ENCODE assay signal across 37 cellular contexts in the genomic region with DNA sequence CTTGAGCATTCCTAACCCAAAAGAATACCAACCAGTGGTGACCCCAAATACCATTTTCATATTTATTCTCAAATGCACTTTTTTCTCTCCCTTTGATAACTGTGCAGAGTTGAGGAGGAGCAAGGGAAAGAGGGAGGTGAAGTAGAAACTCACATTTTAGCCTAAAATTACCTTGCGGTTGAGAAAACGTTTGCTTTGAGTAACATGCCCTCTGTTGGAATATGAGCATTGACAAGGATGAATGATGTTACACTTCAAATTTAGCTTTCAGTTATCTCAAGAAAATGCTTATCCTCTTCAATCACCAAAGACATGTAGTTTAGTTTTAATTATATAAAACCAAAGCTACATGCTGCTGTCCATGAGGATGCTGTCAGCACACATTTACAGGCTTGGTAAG. TPM values are rescaled to one million over a fixed set of nuclear protein-coding genes. Genes with fewer than 3 reads are reported as not detected.
"Had no signal": no experiment of that assay in that cellular context is flagged by ENCODE, and none has a peak within 500 bp of the region (broad histone marks: within the 10 kb centered on the region; RNA-seq: fewer than 3 reads in every experiment).

No MANE protein-coding gene starts in this region.

- H3K27ac ChIP-seq: ascending aorta, cardiac muscle cell, VCaP had no signal

- H3K4me3 ChIP-seq: ascending aorta, cardiac muscle cell had no signal

- H3K9me3 Mint-ChIP-seq: activated B cell treated with CpG ODN at 0.5 μM for 24 hours; activated CD4-positive, alpha-beta memory T cell treated with anti-CD3 and anti-CD28 coated beads for 36 hours; activated CD4-positive, alpha-beta T cell treated with anti-CD3 and anti-CD28 coated beads, Interleukin-2, amount 10 ng/mL, durations not matched to agents 24 days and 14 days; activated naive CD4-positive, alpha-beta T cell treated with anti-CD3 and anti-CD28 coated beads, Interleukin-2, amount 10 ng/mL, durations not matched to agents 7 days and 5 days; activated naive CD4-positive, alpha-beta T cell treated with anti-CD3 and anti-CD28 coated beads, Interleukin-2, amount 50 U/mL, for 24 hours; activated naive CD8-positive, alpha-beta T cell treated with anti-CD3 and anti-CD28 coated beads, Interleukin-2, amount 10 ng/mL, durations not matched to agents 7 days and 5 days; activated naive CD8-positive, alpha-beta T cell treated with anti-CD3 and anti-CD28 coated beads, Interleukin-2, amount 50 U/mL, for 24 hours; activated T-cell treated with anti-CD3 and anti-CD28 coated beads, Interleukin-2, amount 50 U/mL, for 24 hours; activated T-helper 2 cell treated with anti-CD3 and anti-CD28 coated beads, Interferon-gamma antibody, Interleukin-2, Interleukin-4, amounts not matched to agents 10 μg/mL and 5 μg/mL and 100 μg/mL, durations not matched to agents 14 hours and 24 hours and 36 hours; central memory CD8-positive, alpha-beta T cell; T-helper 1 cell treated with Interleukin-12 subunit alpha and Interleukin-12 subunit beta and Interleukin-4 antibody, amounts not matched to agents 30 μg/mL and 1 μg/mL, for 36 hours; T-helper 2 cell treated with Interferon-gamma antibody and Interleukin-4, amounts not matched to agents 5 μg/mL and 100 μg/mL, for 36 hours had no signal

- H3K36me3 ChIP-seq: ascending aorta, cardiac muscle cell had no signal

- ATAC-seq: activated CD8-positive, alpha-beta memory T cell treated with anti-CD3 and anti-CD28 coated beads, Interleukin-2, amount 10 ng/mL, durations not matched to agents 7 days and 5 days; activated CD8-positive, alpha-beta T cell treated with anti-CD3 and anti-CD28 coated beads, Interleukin-2, amount 10 ng/mL, durations not matched to agents 7 days and 5 days; activated naive CD8-positive, alpha-beta T cell treated with anti-CD3 and anti-CD28 coated beads, Interleukin-2, amount 50 U/mL, for 24 hours had no signal

- H3K9me3 ChIP-seq: ascending aorta had no signal

- H3K27ac Mint-ChIP-seq: activated B cell treated with CpG ODN at 0.5 μM for 24 hours; activated CD4-positive, alpha-beta memory T cell treated with anti-CD3 and anti-CD28 coated beads for 36 hours; activated CD4-positive, alpha-beta T cell treated with anti-CD3 and anti-CD28 coated beads, Interleukin-2, amount 10 ng/mL, durations not matched to agents 24 days and 14 days; activated CD8-positive, alpha-beta memory T cell treated with anti-CD3 and anti-CD28 coated beads, Interleukin-2, amount 10 ng/mL, durations not matched to agents 7 days and 5 days; activated CD8-positive, alpha-beta T cell treated with anti-CD3 and anti-CD28 coated beads, Interleukin-2, amount 10 ng/mL, durations not matched to agents 7 days and 5 days; activated naive CD4-positive, alpha-beta T cell treated with anti-CD3 and anti-CD28 coated beads, Interleukin-2, amount 10 ng/mL, durations not matched to agents 7 days and 5 days; activated naive CD4-positive, alpha-beta T cell treated with anti-CD3 and anti-CD28 coated beads, Interleukin-2, amount 50 U/mL, for 24 hours; activated naive CD8-positive, alpha-beta T cell; activated naive CD8-positive, alpha-beta T cell treated with anti-CD3 and anti-CD28 coated beads, Interleukin-2, amount 10 ng/mL, durations not matched to agents 7 days and 5 days; activated naive CD8-positive, alpha-beta T cell treated with anti-CD3 and anti-CD28 coated beads, Interleukin-2, amount 50 U/mL, for 24 hours; activated T-cell treated with anti-CD3 and anti-CD28 coated beads, Interleukin-2, amount 50 U/mL, for 24 hours; activated T-helper 2 cell treated with anti-CD3 and anti-CD28 coated beads, Interferon-gamma antibody, Interleukin-2, Interleukin-4, amounts not matched to agents 10 μg/mL and 5 μg/mL and 100 μg/mL, durations not matched to agents 14 hours and 24 hours and 36 hours; T-helper 1 cell treated with Interleukin-12 subunit alpha and Interleukin-12 subunit beta and Interleukin-4 antibody, amounts not matched to agents 30 μg/mL and 1 μg/mL, for 36 hours; T-helper 2 cell treated with Interferon-gamma antibody and Interleukin-4, amounts not matched to agents 5 μg/mL and 100 μg/mL, for 36 hours had no signal

- H3K4me3 Mint-ChIP-seq: activated B cell treated with CpG ODN at 0.5 μM for 24 hours; activated CD4-positive, alpha-beta memory T cell treated with anti-CD3 and anti-CD28 coated beads for 36 hours; activated CD4-positive, alpha-beta T cell treated with anti-CD3 and anti-CD28 coated beads, Interleukin-2, amount 10 ng/mL, durations not matched to agents 24 days and 14 days; activated CD8-positive, alpha-beta memory T cell treated with anti-CD3 and anti-CD28 coated beads, Interleukin-2, amount 10 ng/mL, durations not matched to agents 7 days and 5 days; activated CD8-positive, alpha-beta T cell treated with anti-CD3 and anti-CD28 coated beads, Interleukin-2, amount 10 ng/mL, durations not matched to agents 7 days and 5 days; activated naive CD4-positive, alpha-beta T cell treated with anti-CD3 and anti-CD28 coated beads, Interleukin-2, amount 10 ng/mL, durations not matched to agents 7 days and 5 days; activated naive CD4-positive, alpha-beta T cell treated with anti-CD3 and anti-CD28 coated beads, Interleukin-2, amount 50 U/mL, for 24 hours; activated naive CD8-positive, alpha-beta T cell; activated naive CD8-positive, alpha-beta T cell treated with anti-CD3 and anti-CD28 coated beads, Interleukin-2, amount 10 ng/mL, durations not matched to agents 7 days and 5 days; activated naive CD8-positive, alpha-beta T cell treated with anti-CD3 and anti-CD28 coated beads, Interleukin-2, amount 50 U/mL, for 24 hours; activated T-cell treated with anti-CD3 and anti-CD28 coated beads, Interleukin-2, amount 50 U/mL, for 24 hours; central memory CD8-positive, alpha-beta T cell; T-helper 1 cell treated with Interleukin-12 subunit alpha and Interleukin-12 subunit beta and Interleukin-4 antibody, amounts not matched to agents 30 μg/mL and 1 μg/mL, for 36 hours; T-helper 2 cell treated with Interferon-gamma antibody and Interleukin-4, amounts not matched to agents 5 μg/mL and 100 μg/mL, for 36 hours had no signal

- H3K27me3 ChIP-seq: ascending aorta had no signal

- DNase-seq: activated B cell treated with CpG ODN at 0.5 μM for 24 hours; activated CD4-positive, alpha-beta memory T cell treated with anti-CD3 and anti-CD28 coated beads for 36 hours; activated CD4-positive, alpha-beta T cell treated with anti-CD3 and anti-CD28 coated beads for 4 hours; activated CD4-positive, alpha-beta T cell treated with anti-CD3 and anti-CD28 coated beads, Interleukin-2, amount 10 ng/mL, durations not matched to agents 24 days and 14 days; activated CD4-positive, alpha-beta T cell treated with anti-CD3 and anti-CD28 coated beads, Interleukin-2, amount 50 U/mL, for 1 hour; activated CD4-positive, alpha-beta T cell treated with anti-CD3 and anti-CD28 coated beads, Interleukin-2, amount 50 U/mL, for 4 hours; activated CD4-positive, CD25-positive, alpha-beta regulatory T cell treated with anti-CD3 and anti-CD28 coated beads, Interleukin-2, amount 50 U/mL, for 72 hours; activated CD8-positive, alpha-beta memory T cell treated with anti-CD3 and anti-CD28 coated beads for 24 hours; activated CD8-positive, alpha-beta memory T cell treated with anti-CD3 and anti-CD28 coated beads, Interleukin-2, amount 10 ng/mL, durations not matched to agents 7 days and 5 days; activated CD8-positive, alpha-beta memory T cell treated with anti-CD3 and anti-CD28 coated beads, Interleukin-2, amount 50 U/mL, for 48 hours; activated CD8-positive, alpha-beta T cell treated with anti-CD3 and anti-CD28 coated beads, Interleukin-2, amount 10 ng/mL, durations not matched to agents 7 days and 5 days; activated effector memory CD4-positive, alpha-beta T cell treated with Interleukin-2 at 50 U/mL for 16 hours; activated gamma-delta T cell; activated naive CD4-positive, alpha-beta T cell treated with anti-CD3 and anti-CD28 coated beads, Interleukin-2, amount 10 ng/mL, durations not matched to agents 7 days and 5 days; activated naive CD4-positive, alpha-beta T cell treated with Interleukin-2 at 50 U/mL for 16 hours; activated naive CD8-positive, alpha-beta T cell treated with anti-CD3 and anti-CD28 coated beads, Interleukin-2, amount 10 ng/mL, durations not matched to agents 7 days and 5 days; activated naive CD8-positive, alpha-beta T cell treated with anti-CD3 and anti-CD28 coated beads, Interleukin-2, amount 50 U/mL, for 24 hours; activated T-cell treated with anti-CD3 and anti-CD28 coated beads, Interleukin-2, amount 50 U/mL, for 24 hours; activated T-cell treated with anti-CD3 and anti-CD28 coated beads, Interleukin-2, amount 50 U/mL, for 48 hours; amygdala; cerebellar nuclear complex; T-helper 2 cell; T-helper 9 cell had no signal

- H3K4me1 Mint-ChIP-seq: central memory CD8-positive, alpha-beta T cell had no signal

- H3K36me3 Mint-ChIP-seq: activated CD4-positive, alpha-beta memory T cell treated with anti-CD3 and anti-CD28 coated beads for 36 hours; activated CD8-positive, alpha-beta memory T cell treated with anti-CD3 and anti-CD28 coated beads, Interleukin-2, amount 10 ng/mL, durations not matched to agents 7 days and 5 days; activated naive CD4-positive, alpha-beta T cell treated with anti-CD3 and anti-CD28 coated beads, Interleukin-2, amount 10 ng/mL, durations not matched to agents 7 days and 5 days; activated naive CD4-positive, alpha-beta T cell treated with anti-CD3 and anti-CD28 coated beads, Interleukin-2, amount 50 U/mL, for 24 hours; activated naive CD8-positive, alpha-beta T cell; activated naive CD8-positive, alpha-beta T cell treated with anti-CD3 and anti-CD28 coated beads, Interleukin-2, amount 10 ng/mL, durations not matched to agents 7 days and 5 days; brain had no signal

- FAIRE-seq: bronchial epithelial cell, TTC549 had no signal

RNA-seq across cellular contexts. Expression of gene GRP, which starts 2.4 kb away (rescaled TPM):
- total RNA-seq: activated B cell treated with CpG ODN at 0.5 μM for 24 hours; activated CD4-positive, alpha-beta memory T cell treated with anti-CD3 and anti-CD28 coated beads for 36 hours; activated CD4-positive, alpha-beta T cell treated with anti-CD3 and anti-CD28 coated beads, Interleukin-2, amount 10 ng/mL, durations not matched to agents 24 days and 14 days; activated CD8-positive, alpha-beta memory T cell treated with anti-CD3 and anti-CD28 coated beads, Interleukin-2, amount 10 ng/mL, durations not matched to agents 7 days and 5 days; activated CD8-positive, alpha-beta T cell treated with anti-CD3 and anti-CD28 coated beads, Interleukin-2, amount 10 ng/mL, durations not matched to agents 7 days and 5 days; activated naive CD8-positive, alpha-beta T cell treated with anti-CD3 and anti-CD28 coated beads, Interleukin-2, amount 10 ng/mL, durations not matched to agents 7 days and 5 days; activated T-helper 2 cell treated with anti-CD3 and anti-CD28 coated beads, Interferon-gamma antibody, Interleukin-2, Interleukin-4, amounts not matched to agents 10 μg/mL and 5 μg/mL and 100 μg/mL, durations not matched to agents 14 hours and 24 hours and 36 hours; ascending aorta; bronchial epithelial cell; chondrocyte had no signal
- polyA plus RNA-seq: cardiac muscle cell had no signal

RNA-seq across cellular contexts. Expression of gene RAX, which starts 50.9 kb away (rescaled TPM):
- total RNA-seq: activated B cell treated with CpG ODN at 0.5 μM for 24 hours; activated CD4-positive, alpha-beta T cell treated with anti-CD3 and anti-CD28 coated beads, Interleukin-2, amount 10 ng/mL, durations not matched to agents 24 days and 14 days; activated CD8-positive, alpha-beta memory T cell treated with anti-CD3 and anti-CD28 coated beads, Interleukin-2, amount 10 ng/mL, durations not matched to agents 7 days and 5 days; activated CD8-positive, alpha-beta T cell treated with anti-CD3 and anti-CD28 coated beads, Interleukin-2, amount 10 ng/mL, durations not matched to agents 7 days and 5 days; activated naive CD8-positive, alpha-beta T cell treated with anti-CD3 and anti-CD28 coated beads, Interleukin-2, amount 10 ng/mL, durations not matched to agents 7 days and 5 days; activated T-helper 2 cell treated with anti-CD3 and anti-CD28 coated beads, Interferon-gamma antibody, Interleukin-2, Interleukin-4, amounts not matched to agents 10 μg/mL and 5 μg/mL and 100 μg/mL, durations not matched to agents 14 hours and 24 hours and 36 hours; ascending aorta; bronchial epithelial cell; chondrocyte had no signal
- polyA plus RNA-seq: adipose tissue had no signal
